16 cellular contexts compared by ENCODE assay signal in genomic region chr11:72629266-72629665, GRCh38. TPM values are rescaled to one million over a fixed set of nuclear protein-coding genes. Genes with fewer than 3 reads are reported as not detected.
DNase-seq lines count a peak whose midpoint lies in the region; ATAC-seq and TF ChIP-seq lines count a peak whose summit lies in the region.
"Had no signal": no experiment of that assay in that cellular context is flagged by ENCODE, and none has a peak within 500 bp of the region (broad histone marks: within the 10 kb centered on the region; RNA-seq: fewer than 3 reads in every experiment).

No MANE protein-coding gene starts in this region.

- DNase-seq in inferior parietal cortex (ENCODE audit: extremely low spot score), result peak; percentile 63
- DNase-seq in progenitor cell of endocrine pancreas (ENCODE audit: low spot score, unreplicated experiment), result no peak
- no peak for DNase-seq in NCI-H526 (lab: John Stamatoyannopoulos, UW)
- DNase-seq in activated CD4-positive, alpha-beta T cell treated with anti-CD3 and anti-CD28 coated beads for 1 hour, result no peak
- DNase-seq: activated CD4-positive, alpha-beta T cell treated with anti-CD3 and anti-CD28 coated beads for 48 hours; central memory CD4-positive, alpha-beta T cell; NCI-H187 treated with DMSO at 0.1 percent for 48 hours; nephron progenitor cell; SW 1271 had no signal

- H3K27me3 Mint-ChIP-seq in brain (peaks cover 7% of the 10 kb centered on the region), progenitor cell of endocrine pancreas (peaks cover 34% of the 10 kb centered on the region)

- TF ChIP-seq CTCF in HEK293 (tag by site-specific recombination; IDR thresholded peaks at IDR 0.05) (no peak), brain (conservative IDR thresholded peaks at IDR 0.05) (no peak), progenitor cell of endocrine pancreas (IDR thresholded peaks at IDR 0.05; ENCODE audit: unreplicated experiment) (no peak)

- H3K27ac Mint-ChIP-seq in brain, result peak overlapping the region in 4 of 5 experiments; percentile 50 to 96 (median 84)
- H3K27ac Mint-ChIP-seq in progenitor cell of endocrine pancreas, result no peak overlapping the region
- H3K27ac Mint-ChIP-seq: nephron progenitor cell had no signal

- no peaks in the 10 kb centered on the region for H3K4me1 ChIP-seq in HEK293 (ENCODE audit: control insufficient read depth, insufficient read depth, low read length)
- peaks cover 93% of the 10 kb centered on the region for H3K4me1 ChIP-seq in stomach smooth muscle (ENCODE audit: control insufficient read depth, insufficient read depth, low read length)

- H3K36me3 ChIP-seq in HEK293 (ENCODE audit: control insufficient read depth in 2 of 2, insufficient read depth in 1 of 2, low read length in 2 of 2) (no peaks in the 10 kb centered on the region), stomach smooth muscle (ENCODE audit: control insufficient read depth in 2 of 2, insufficient read depth in 2 of 2, low read length in 2 of 2) (peaks cover 0 to 2% of the 10 kb centered on the region in 2 donors)

- H3K9me3 Mint-ChIP-seq in brain, result no peaks in the 10 kb centered on the region
- H3K9me3 Mint-ChIP-seq in progenitor cell of endocrine pancreas (ENCODE audit: low read depth), result no peaks in the 10 kb centered on the region
- H3K9me3 Mint-ChIP-seq: nephron progenitor cell had no signal

- no peak overlapping the region for H3K4me3 ChIP-seq in HEK293 (ENCODE audit: low read depth, low read length)
- no peak overlapping the region for H3K4me3 ChIP-seq in stomach smooth muscle (ENCODE audit: low read length in 2 of 2)
- H3K4me3 ChIP-seq: K562 had no signal

- POLR2A ChIA-PET in HEK293 (lab: Yijun Ruan, JAX), result no interaction called here

- peaks cover 67% of the 10 kb centered on the region for H3K4me1 Mint-ChIP-seq in brain
- peaks cover 3% of the 10 kb centered on the region for H3K4me1 Mint-ChIP-seq in progenitor cell of endocrine pancreas (ENCODE audit: low read depth)

- H3K4me3 Mint-ChIP-seq in brain, result no peak overlapping the region
- H3K4me3 Mint-ChIP-seq in progenitor cell of endocrine pancreas (ENCODE audit: low read depth), result no peak overlapping the region
- H3K4me3 Mint-ChIP-seq: CD14-positive monocyte, nephron progenitor cell had no signal

- no peak for ATAC-seq in GM21825 (IDR thresholded peaks at IDR 0.05; ENCODE audit: unreplicated experiment)
- ATAC-seq: K562 had no signal

- CTCF ChIA-PET in HEK293 (lab: Yijun Ruan, JAX), result interaction anchor here (0.9 to 1.3 kb wide), 2 partner anchors 36 to 42 kb away, joined by 3 to 5 read pairs; no protein-coding TSS in a partner anchor

- peak overlapping the region; percentile 47 to 55 for H3K9ac ChIP-seq in stomach smooth muscle (ENCODE audit: low read length in 2 of 2)

- no peaks in the 10 kb centered on the region for H3K27me3 ChIP-seq in stomach smooth muscle (ENCODE audit: control insufficient read depth in 1 of 2, insufficient read depth in 2 of 2, low read length in 2 of 2)

- H3K36me3 Mint-ChIP-seq in brain (no peaks in the 10 kb centered on the region), progenitor cell of endocrine pancreas (ENCODE audit: insufficient read depth) (no peaks in the 10 kb centered on the region)

- H3K9me3 ChIP-seq in HEK293 (ENCODE audit: control insufficient read depth, insufficient read depth, low read depth, low read length) (no peaks in the 10 kb centered on the region), stomach smooth muscle (ENCODE audit: control insufficient read depth in 2 of 2, low read length in 2 of 2) (no peaks in the 10 kb centered on the region)

- H3K27ac ChIP-seq in HEK293 (ENCODE audit: extremely low read depth, low read depth, low read length) (no peak overlapping the region), stomach smooth muscle (ENCODE audit: low read length) (peak overlapping the region; percentile 94)
- H3K27ac ChIP-seq: epithelial cell of prostate had no signal

TF ChIP-seq in HEK293, 187 proteins besides CTCF, POLR2A, EP300 and RAD21:
- TF ChIP-seq, protein P1, sequence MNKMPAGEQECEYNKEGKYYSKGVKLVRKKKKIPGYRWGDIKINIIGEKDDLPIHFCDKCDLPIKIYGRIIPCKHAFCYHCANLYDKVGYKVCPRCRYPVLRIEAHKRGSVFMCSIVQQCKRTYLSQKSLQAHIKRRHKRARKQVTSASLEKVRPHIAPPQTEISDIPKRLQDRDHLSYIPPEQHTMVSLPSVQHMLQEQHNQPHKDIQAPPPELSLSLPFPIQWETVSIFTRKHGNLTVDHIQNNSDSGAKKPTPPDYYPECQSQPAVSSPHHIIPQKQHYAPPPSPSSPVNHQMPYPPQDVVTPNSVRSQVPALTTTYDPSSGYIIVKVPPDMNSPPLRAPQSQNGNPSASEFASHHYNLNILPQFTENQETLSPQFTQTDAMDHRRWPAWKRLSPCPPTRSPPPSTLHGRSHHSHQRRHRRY (tag by site-specific recombination; IDR thresholded peaks at IDR 0.05), result no peak
- peak; percentile 84 for TF ChIP-seq ZIC2 (tag by site-specific recombination; IDR thresholded peaks at IDR 0.05)

RNA-seq across cellular contexts. Expression of gene PDE2A, which starts 45.0 kb away (rescaled TPM):
- 26.1 TPM for polyA plus RNA-seq in brain (ENCODE audit: insufficient read depth, low read depth, low replicate concordance)
- 0.91 and 4.0 TPM in 2 replicates for total RNA-seq in progenitor cell of endocrine pancreas
